Comparison of ENCODE assay signal across 2 cellular contexts in genomic region chr5:74154526-74154925, GRCh38.
TF ChIP-seq lines count a peak whose summit lies in the region.

No MANE protein-coding gene starts in this region.

TF ChIP-seq in HepG2, 621 proteins besides CTCF, POLR2A, EP300 and RAD21:
- peak; percentile 50; the same call in 1 of the 2 replicates for TF ChIP-seq USF2 (IDR thresholded peaks at IDR 0.05; ENCODE audit: low read depth, low read length)
- TF ChIP-seq USF2 (CRISPR knock-in tag; IDR thresholded peaks at IDR 0.05; ENCODE audit: borderline replicate concordance): no peak
- TF ChIP-seq RAD51 (IDR thresholded peaks at IDR 0.05; ENCODE audit: borderline replicate concordance): peak; percentile 51; the same call in 1 of the 2 replicates
- no peak for TF ChIP-seq ZNF883 (CRISPR knock-in tag; IDR thresholded peaks at IDR 0.05; ENCODE audit: not compliant biosample characterization)

TF ChIP-seq in K562, 482 proteins besides CTCF, POLR2A, EP300 and RAD21:
- no peak for TF ChIP-seq KHSRP (IDR thresholded peaks at IDR 0.05)
- peak; percentile 63 for TF ChIP-seq TFE3 (CRISPR knock-in tag; IDR thresholded peaks at IDR 0.05)
- TF ChIP-seq TCF3 (CRISPR knock-in tag; IDR thresholded peaks at IDR 0.05): no peak
- no peak for TF ChIP-seq CHCHD3 (CRISPR knock-in tag; IDR thresholded peaks at IDR 0.05)
- no peak for TF ChIP-seq ZNF41 (CRISPR knock-in tag; conservative IDR thresholded peaks at IDR 0.05)
